In the genomic region with DNA sequence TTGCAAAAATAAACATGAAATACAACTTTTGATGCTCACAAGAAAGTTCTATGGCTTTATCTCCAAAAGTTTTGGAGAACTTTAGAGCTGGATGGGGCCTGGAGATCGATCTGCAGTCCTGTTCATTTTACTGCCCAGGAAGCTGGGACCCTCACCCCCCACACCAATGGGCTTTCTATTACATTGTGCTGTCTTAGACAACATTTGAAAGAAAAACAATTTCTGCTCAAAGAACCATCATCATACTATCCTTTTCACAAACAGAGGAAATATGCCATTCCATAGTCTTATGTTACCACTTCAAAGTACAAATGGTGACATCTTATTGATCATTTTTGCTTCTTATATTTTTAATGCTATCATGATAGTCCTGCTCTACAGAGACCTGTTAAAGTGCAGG, we compare ENCODE assay signal across 11 cellular contexts. TPM values are rescaled to one million over a fixed set of nuclear protein-coding genes. Genes with fewer than 3 reads are reported as not detected.
DNase-seq lines count a peak whose midpoint lies in the region; TF ChIP-seq lines count a peak whose summit lies in the region.
"Had no signal": no experiment of that assay in that cellular context is flagged by ENCODE, and none has a peak within 500 bp of the region (broad histone marks: within the 10 kb centered on the region; RNA-seq: fewer than 3 reads in every experiment).

No MANE protein-coding gene starts in this region.

- intact Hi-C loops in lower leg skin (cut with DNase I; ENCODE audit: low total_unique reads), result no loop called here

- WGBS in mesenchymal stem cell, result 88% methylated on average over 1 of the region's 1 CpG
- WGBS in lower leg skin, 2 donors, result 88 to 92% methylated on average over 1 of the region's 1 CpG

- H3K4me1 Mint-ChIP-seq in activated naive CD8-positive, alpha-beta T cell (ENCODE audit: low read depth), result peaks cover 24% of the 10 kb centered on the region
- H3K4me1 Mint-ChIP-seq in activated naive CD8-positive, alpha-beta T cell treated with anti-CD3 and anti-CD28 coated beads for 36 hours, result peaks cover 18% of the 10 kb centered on the region

- no peaks in the 10 kb centered on the region for H3K9me3 Mint-ChIP-seq in activated naive CD8-positive, alpha-beta T cell (ENCODE audit: low read depth)
- H3K9me3 Mint-ChIP-seq in activated naive CD8-positive, alpha-beta T cell treated with anti-CD3 and anti-CD28 coated beads for 36 hours, result no peaks in the 10 kb centered on the region

- H2BK15ac ChIP-seq in mesenchymal stem cell (ENCODE audit: low read depth, poor library complexity, severe bottlenecking), result no peak overlapping the region

- H3K9ac ChIP-seq in SK-N-MC (ENCODE audit: insufficient read length) (peak overlapping the region; percentile 96), mesenchymal stem cell (ENCODE audit: low read length) (peak overlapping the region; percentile 100)

- H3K4ac ChIP-seq in mesenchymal stem cell (ENCODE audit: low read depth in 1 of 2, low read length in 2 of 2), result no peak overlapping the region

- H3K27ac ChIP-seq in SK-N-MC (peak overlapping the region; percentile 99), mesenchymal stem cell (ENCODE audit: low read length, poor library complexity, severe bottlenecking) (no peak overlapping the region), substantia nigra (ENCODE audit: low read depth, low read length, poor library complexity, severe bottlenecking) (peak overlapping the region; percentile 46)
- no peak overlapping the region for H3K27ac ChIP-seq in effector memory CD4-positive, alpha-beta T cell (ENCODE audit: insufficient read depth, low read length, poor library complexity, severe bottlenecking)

- no peak for DNase-seq in activated naive CD8-positive, alpha-beta T cell treated with anti-CD3 and anti-CD28 coated beads for 36 hours
- DNase-seq in SK-N-MC (ENCODE audit: low read depth, low spot score) (no peak), mesenchymal stem cell (no peak), substantia nigra (lab: John Stamatoyannopoulos, UW) (no peak), lower leg skin (ENCODE audit: low spot score in 2 of 2) (no peak), NCI-H2107 (lab: John Stamatoyannopoulos, UW) (no peak)
- no peak for DNase-seq in effector memory CD4-positive, alpha-beta T cell
- DNase-seq: DMS53, kidney glomerular epithelial cell, SW 1271 had no signal

- no peak for TF ChIP-seq CTCF in lower leg skin (IDR thresholded peaks at IDR 0.05)

- no peaks in the 10 kb centered on the region for H3K27me3 ChIP-seq in mesenchymal stem cell (ENCODE audit: control insufficient read depth in 1 of 2, insufficient read depth in 1 of 2, low read length in 2 of 2)
- no peaks in the 10 kb centered on the region for H3K27me3 ChIP-seq in effector memory CD4-positive, alpha-beta T cell (replicated peaks; ENCODE audit: control insufficient read depth, insufficient read depth, low read length, poor library complexity, severe bottlenecking)

- peaks cover 19% of the 10 kb centered on the region for H3K36me3 ChIP-seq in SK-N-MC (ENCODE audit: insufficient read depth, low read length)
- peaks cover 5 to 11% of the 10 kb centered on the region in 2 experiments for H3K36me3 ChIP-seq in mesenchymal stem cell (ENCODE audit: control insufficient read depth in 1 of 2, insufficient read depth in 2 of 2, low read depth in 1 of 2, low read length in 2 of 2)
- H3K36me3 ChIP-seq in effector memory CD4-positive, alpha-beta T cell (ENCODE audit: control insufficient read depth, insufficient read depth, low read length), result no peaks in the 10 kb centered on the region

- H2BK120ac ChIP-seq in mesenchymal stem cell (ENCODE audit: low read depth, low read length), result no peak overlapping the region

- no peak overlapping the region for H3K14ac ChIP-seq in mesenchymal stem cell (ENCODE audit: low read length in 2 of 2)

- H4K91ac ChIP-seq in mesenchymal stem cell (ENCODE audit: low read length), result no peak overlapping the region

- H3K27me3 Mint-ChIP-seq in activated naive CD8-positive, alpha-beta T cell, result no peaks in the 10 kb centered on the region
- H3K27me3 Mint-ChIP-seq in activated naive CD8-positive, alpha-beta T cell treated with anti-CD3 and anti-CD28 coated beads for 36 hours, result no peaks in the 10 kb centered on the region

- no peak overlapping the region for H3K23ac ChIP-seq in mesenchymal stem cell (ENCODE audit: low read length in 2 of 2)

- H4K8ac ChIP-seq in mesenchymal stem cell (ENCODE audit: low read length), result no peak overlapping the region

- H3K9me3 ChIP-seq in SK-N-MC (ENCODE audit: low read depth, low read length), result no peaks in the 10 kb centered on the region
- no peaks in the 10 kb centered on the region for H3K9me3 ChIP-seq in mesenchymal stem cell (ENCODE audit: control insufficient read depth, low read length)
- no peaks in the 10 kb centered on the region for H3K9me3 ChIP-seq in effector memory CD4-positive, alpha-beta T cell (ENCODE audit: control insufficient read depth, low read length)

- H3K4me2 ChIP-seq in mesenchymal stem cell (ENCODE audit: low read length, poor library complexity, severe bottlenecking), result no peak overlapping the region

- H3K79me1 ChIP-seq in mesenchymal stem cell (replicated peaks; ENCODE audit: low read length, poor library complexity, severe bottlenecking), result no peaks in the 10 kb centered on the region

- H2BK12ac ChIP-seq in mesenchymal stem cell (ENCODE audit: low read length in 2 of 2), result no peak overlapping the region

- H3K18ac ChIP-seq in mesenchymal stem cell (ENCODE audit: low read depth in 1 of 2, low read length in 2 of 2), result no peak overlapping the region

- H3K4me3 Mint-ChIP-seq in activated naive CD8-positive, alpha-beta T cell, result no peak overlapping the region
- no peak overlapping the region for H3K4me3 Mint-ChIP-seq in activated naive CD8-positive, alpha-beta T cell treated with anti-CD3 and anti-CD28 coated beads for 36 hours

- peaks cover 10% of the 10 kb centered on the region for H3K36me3 Mint-ChIP-seq in activated naive CD8-positive, alpha-beta T cell
- H3K36me3 Mint-ChIP-seq in activated naive CD8-positive, alpha-beta T cell treated with anti-CD3 and anti-CD28 coated beads for 36 hours, result peaks cover 22% of the 10 kb centered on the region

- H3K4me3 ChIP-seq in SK-N-MC, result peak overlapping the region; percentile 93
- H3K4me3 ChIP-seq in mesenchymal stem cell (ENCODE audit: insufficient read depth in 1 of 2, low read depth in 1 of 2, low read length in 2 of 2), result no peak overlapping the region
- H3K4me3 ChIP-seq in lower leg skin (ENCODE audit: low read depth, poor library complexity, severe bottlenecking), result no peak overlapping the region
- H3K4me3 ChIP-seq in effector memory CD4-positive, alpha-beta T cell (ENCODE audit: insufficient read depth, low read depth, low read length, poor library complexity, severe bottlenecking), result no peak overlapping the region

- H3K4me1 ChIP-seq in mesenchymal stem cell (ENCODE audit: control insufficient read depth, insufficient read depth, low read depth, low read length), result peaks cover 2% of the 10 kb centered on the region
- H3K4me1 ChIP-seq in effector memory CD4-positive, alpha-beta T cell (ENCODE audit: control insufficient read depth, insufficient read depth, low read length, poor library complexity, severe bottlenecking), result peaks cover 14% of the 10 kb centered on the region

- no peak for TF ChIP-seq POLR2A in lower leg skin (IDR thresholded peaks at IDR 0.05)

- H3K27ac Mint-ChIP-seq in activated naive CD8-positive, alpha-beta T cell, result peak overlapping the region; percentile 93
- no peak overlapping the region for H3K27ac Mint-ChIP-seq in activated naive CD8-positive, alpha-beta T cell treated with anti-CD3 and anti-CD28 coated beads for 36 hours

- H2AK5ac ChIP-seq in mesenchymal stem cell (ENCODE audit: low read length, severe bottlenecking), result no peak overlapping the region

- no peak overlapping the region for H2AFZ ChIP-seq in mesenchymal stem cell (ENCODE audit: low read depth, low read length)

- H2BK5ac ChIP-seq in mesenchymal stem cell (ENCODE audit: low read depth, low read length, poor library complexity, severe bottlenecking), result no peak overlapping the region

RNA-seq across cellular contexts. Expression of gene HNRNPU, which starts 2.0 kb away (rescaled TPM):
- 100 to 1,000 TPM; 639 to 651 TPM for total RNA-seq in activated naive CD8-positive, alpha-beta T cell treated with anti-CD3 and anti-CD28 coated beads for 36 hours
- polyA plus RNA-seq in mesenchymal stem cell (2013, experiment 1 of 2), result 184 TPM
- 179 TPM for polyA plus RNA-seq in mesenchymal stem cell (2013, experiment 2 of 2)
- 100 to 1,000 TPM; 183 to 262 (median 209) TPM for total RNA-seq in lower leg skin

RNA-seq across cellular contexts. Expression of gene COX20, which starts 30.9 kb away (rescaled TPM):
- 10 to 100 TPM; 41.2 to 50.7 TPM for total RNA-seq in activated naive CD8-positive, alpha-beta T cell treated with anti-CD3 and anti-CD28 coated beads for 36 hours
- 70.6 TPM for polyA plus RNA-seq in mesenchymal stem cell (2013, experiment 1 of 2)
- polyA plus RNA-seq in mesenchymal stem cell (2013, experiment 2 of 2), result 71.2 TPM
- 10 to 100 TPM; 12.3 to 23.4 (median 20.2) TPM for total RNA-seq in lower leg skin

Comparison
In these comparisons a context has a peak if more than half of its experiments do, and no peak if none do; other contexts are left out.
1. H3K27ac ChIP-seq: peak in SK-N-MC (single experiment) and substantia nigra (single experiment); none in mesenchymal stem cell (single experiment) and effector memory CD4-positive, alpha-beta T cell (single experiment).